In genomic region chr16:16144416-16144815, GRCh38 we compare ENCODE assay signal across 22 cellular contexts.
DNase-seq lines count a peak whose midpoint lies in the region; ATAC-seq and TF ChIP-seq lines count a peak whose summit lies in the region.
"Had no signal": no experiment of that assay in that cellular context is flagged by ENCODE, and none has a peak within 500 bp of the region (broad histone marks: within the 10 kb centered on the region; RNA-seq: fewer than 3 reads in every experiment).

No MANE protein-coding gene starts in this region.

- H2AFZ ChIP-seq in PC-3 (ENCODE audit: low read length), result no peak overlapping the region

- DNase-seq in activated CD4-positive, alpha-beta T cell treated with anti-CD3 and anti-CD28 coated beads for 36 hours, result no peak
- no peak for DNase-seq in activated CD4-positive, alpha-beta T cell treated with anti-CD3 and anti-CD28 coated beads, Interleukin-2, amount 50 U/mL, for 48 hours
- DNase-seq in PC-3 (peak; percentile 7), epithelial cell of prostate (ENCODE audit: low read depth, low spot score) (peak; percentile 83), progenitor cell of endocrine pancreas (ENCODE audit: low spot score, unreplicated experiment) (no peak), substantia nigra (lab: John Stamatoyannopoulos, UW) (no peak), chondrocyte (ENCODE audit: low spot score) (no peak)
- DNase-seq: activated CD4-positive, alpha-beta T cell treated with anti-CD3 and anti-CD28 coated beads, Interleukin-2, amount 10 ng/mL, durations not matched to agents 24 days and 14 days; activated CD8-positive, alpha-beta memory T cell treated with anti-CD3 and anti-CD28 coated beads, Interleukin-2, amount 50 U/mL, for 48 hours; aorta; DMS153; naive B cell; NCI-H1436; NCI-H2171 treated with DMSO at 0.1 percent for 48 hours had no signal

- H3K27me3 Mint-ChIP-seq in activated CD4-positive, alpha-beta T cell treated with anti-CD3 and anti-CD28 coated beads for 36 hours, result no peaks in the 10 kb centered on the region
- H3K27me3 Mint-ChIP-seq in progenitor cell of endocrine pancreas, result no peaks in the 10 kb centered on the region
- H3K27me3 Mint-ChIP-seq in chondrocyte (ENCODE audit: low read depth), result no peaks in the 10 kb centered on the region
- H3K27me3 Mint-ChIP-seq: activated CD4-positive, alpha-beta T cell treated with anti-CD3 and anti-CD28 coated beads, Interleukin-2, amount 10 ng/mL, durations not matched to agents 24 days and 14 days; naive B cell had no signal

- H3K4me1 ChIP-seq in PC-3 (ENCODE audit: insufficient read depth, low read length), result no peaks in the 10 kb centered on the region

- POLR2A ChIA-PET in activated CD4-positive, alpha-beta T cell treated with anti-CD3 and anti-CD28 coated beads for 36 hours (lab: Charles Lee), result no interaction called here
- POLR2A ChIA-PET in PC-3 (lab: Charles Lee; ENCODE audit: unreplicated experiment), result no interaction called here

- intact Hi-C loops in activated CD4-positive, alpha-beta T cell treated with anti-CD3 and anti-CD28 coated beads for 36 hours (cut with DNase I, micrococcal nuclease), result no loop called here
- intact Hi-C loops in PC-3 (cut with micrococcal nuclease), result no loop called here

- H3K36me3 Mint-ChIP-seq in activated CD4-positive, alpha-beta T cell treated with anti-CD3 and anti-CD28 coated beads for 36 hours (ENCODE audit: low read depth), result peaks cover 32% of the 10 kb centered on the region
- H3K36me3 Mint-ChIP-seq in progenitor cell of endocrine pancreas (ENCODE audit: insufficient read depth) (peaks cover 12% of the 10 kb centered on the region), chondrocyte (ENCODE audit: low read depth) (peaks cover 26% of the 10 kb centered on the region)

- no peaks in the 10 kb centered on the region for H4K20me1 ChIP-seq in PC-3 (ENCODE audit: low read length)

- H3K27ac ChIP-seq in PC-3 (ENCODE audit: low read length), result no peak overlapping the region
- H3K27ac ChIP-seq in epithelial cell of prostate, result peak overlapping the region; percentile 59
- no peak overlapping the region for H3K27ac ChIP-seq in substantia nigra (ENCODE audit: low read depth, low read length, poor library complexity, severe bottlenecking)
- H3K27ac ChIP-seq: C4-2B, coronary artery, gastrocnemius medialis, thoracic aorta had no signal

- H3K9me3 Mint-ChIP-seq in activated CD4-positive, alpha-beta T cell treated with anti-CD3 and anti-CD28 coated beads for 36 hours (ENCODE audit: low read depth), result no peaks in the 10 kb centered on the region
- H3K9me3 Mint-ChIP-seq in progenitor cell of endocrine pancreas (ENCODE audit: low read depth) (no peaks in the 10 kb centered on the region), chondrocyte (ENCODE audit: low read depth) (no peaks in the 10 kb centered on the region)
- H3K9me3 Mint-ChIP-seq: activated CD4-positive, alpha-beta T cell treated with anti-CD3 and anti-CD28 coated beads, Interleukin-2, amount 10 ng/mL, durations not matched to agents 24 days and 14 days; naive B cell had no signal

- no peaks in the 10 kb centered on the region for H3K9me2 ChIP-seq in PC-3 (replicated peaks; ENCODE audit: low read length)

- H3F3A ChIP-seq in PC-3 (ENCODE audit: low read length, unreplicated experiment), result no peaks in the 10 kb centered on the region

- H3K79me2 ChIP-seq in PC-3 (ENCODE audit: low read length), result no peaks in the 10 kb centered on the region

- H3K4me3 ChIP-seq in PC-3 (ENCODE audit: low read length), result no peak overlapping the region
- H3K4me3 ChIP-seq: coronary artery, gastrocnemius medialis, lung, smooth muscle cell, thoracic aorta had no signal

- no peaks in the 10 kb centered on the region for H3K27me3 ChIP-seq in PC-3 (ENCODE audit: low read length)
- H3K27me3 ChIP-seq: gastrocnemius medialis had no signal

- H3K9me3 ChIP-seq in PC-3 (ENCODE audit: low read length), result no peaks in the 10 kb centered on the region
- H3K9me3 ChIP-seq: gastrocnemius medialis, thoracic aorta had no signal

- BruUV-seq in PC-3 (replicated peaks; lab: Mats Ljungman, UMichigan), result no TSS peak

- no peaks in the 10 kb centered on the region for H3K36me3 ChIP-seq in PC-3 (ENCODE audit: low read depth, low read length)

- ATAC-seq in activated CD4-positive, alpha-beta T cell treated with anti-CD3 and anti-CD28 coated beads for 36 hours, result peak; percentile 12
- peak; percentile 48 for ATAC-seq in PC-3
- ATAC-seq in HG03045 (IDR thresholded peaks at IDR 0.05; ENCODE audit: unreplicated experiment), result no peak
- ATAC-seq: SK-N-SH treated with all-trans-retinoic acid at 6 μM for 48 hours had no signal

- H3K4me1 Mint-ChIP-seq in activated CD4-positive, alpha-beta T cell treated with anti-CD3 and anti-CD28 coated beads for 36 hours, result no peaks in the 10 kb centered on the region
- H3K4me1 Mint-ChIP-seq in progenitor cell of endocrine pancreas (ENCODE audit: low read depth) (no peaks in the 10 kb centered on the region), chondrocyte (ENCODE audit: low read depth) (peaks cover 9% of the 10 kb centered on the region)

- no peak overlapping the region for H3K27ac Mint-ChIP-seq in activated CD4-positive, alpha-beta T cell treated with anti-CD3 and anti-CD28 coated beads for 36 hours
- peak overlapping the region; percentile 50 for H3K27ac Mint-ChIP-seq in progenitor cell of endocrine pancreas
- no peak overlapping the region for H3K27ac Mint-ChIP-seq in chondrocyte (ENCODE audit: unreplicated experiment)
- H3K27ac Mint-ChIP-seq: activated CD4-positive, alpha-beta T cell treated with anti-CD3 and anti-CD28 coated beads, Interleukin-2, amount 10 ng/mL, durations not matched to agents 24 days and 14 days had no signal

- H3K4me2 ChIP-seq in PC-3 (ENCODE audit: low read length), result no peak overlapping the region
- H3K4me2 ChIP-seq: smooth muscle cell had no signal

- no peak overlapping the region for H3K9ac ChIP-seq in PC-3 (ENCODE audit: low read length)

- no peak overlapping the region for H3K4me3 Mint-ChIP-seq in activated CD4-positive, alpha-beta T cell treated with anti-CD3 and anti-CD28 coated beads for 36 hours
- H3K4me3 Mint-ChIP-seq in progenitor cell of endocrine pancreas (ENCODE audit: low read depth) (no peak overlapping the region), chondrocyte (ENCODE audit: unreplicated experiment) (no peak overlapping the region)
- H3K4me3 Mint-ChIP-seq: activated CD4-positive, alpha-beta T cell treated with anti-CD3 and anti-CD28 coated beads, Interleukin-2, amount 10 ng/mL, durations not matched to agents 24 days and 14 days; naive B cell had no signal

- CTCF ChIA-PET in activated CD4-positive, alpha-beta T cell treated with anti-CD3 and anti-CD28 coated beads for 36 hours (lab: Charles Lee), result interaction anchor here (1.7 kb wide), 1 partner anchor 12 kb away, joined by 6 read pairs; no protein-coding TSS in a partner anchor
- CTCF ChIA-PET in PC-3 (lab: Charles Lee), result no interaction called here

- TF ChIP-seq CTCF in PC-3 (conservative IDR thresholded peaks at IDR 0.05; ENCODE audit: low read depth, low read length) (no peak), progenitor cell of endocrine pancreas (IDR thresholded peaks at IDR 0.05; ENCODE audit: unreplicated experiment) (no peak), chondrocyte (IDR thresholded peaks at IDR 0.05) (no peak)

Comparison
In these comparisons a context has a peak if more than half of its experiments do, and no peak if none do; other contexts are left out.
1. DNase-seq: peak in PC-3 (single experiment) and epithelial cell of prostate (single experiment); none in activated CD4-positive, alpha-beta T cell treated with anti-CD3 and anti-CD28 coated beads for 36 hours (single experiment), activated CD4-positive, alpha-beta T cell treated with anti-CD3 and anti-CD28 coated beads, Interleukin-2, amount 50 U/mL, for 48 hours (0 of 2), progenitor cell of endocrine pancreas (single experiment), substantia nigra (0 of 49) and chondrocyte (single experiment).